In the genomic region with DNA sequence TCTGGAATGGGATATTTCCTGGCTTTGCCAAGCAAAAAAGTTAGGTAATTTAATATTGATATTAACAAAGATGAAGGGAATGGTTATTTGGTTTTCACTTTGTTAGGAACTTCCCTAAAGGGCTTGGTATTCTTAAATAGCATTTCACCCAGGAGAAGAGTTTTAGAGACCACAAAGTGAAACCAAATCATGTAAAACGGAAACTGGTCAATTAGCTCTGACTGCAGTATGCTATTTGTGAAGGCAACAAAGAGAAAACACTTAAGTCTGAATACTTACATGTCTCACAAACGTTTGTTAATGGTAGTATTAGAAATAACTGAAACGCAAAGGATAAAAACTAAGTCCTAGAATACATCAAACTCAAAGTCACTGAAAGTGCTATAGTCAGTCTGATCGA, we compare ENCODE assay signal across 15 cellular contexts. TPM values are rescaled to one million over a fixed set of nuclear protein-coding genes. Genes with fewer than 3 reads are reported as not detected.
A peak's percentile ranks its signal among the peaks of the same experiment; 100 is the strongest.
DNase-seq lines count a peak whose midpoint lies in the region; ATAC-seq lines count a peak whose summit lies in the region.
"Had no signal": no experiment of that assay in that cellular context is flagged by ENCODE, and none has a peak within 500 bp of the region (broad histone marks: within the 10 kb centered on the region; RNA-seq: fewer than 3 reads in every experiment).

No MANE protein-coding gene starts in this region.

- DNase-seq in NCI-H1930 (lab: John Stamatoyannopoulos, UW) = no peak
- no peak for DNase-seq in GF-D8 (lab: John Stamatoyannopoulos, UW)
- DNase-seq in NCI-H345 treated with DMSO at 0.1 percent for 48 hours (lab: John Stamatoyannopoulos, UW; ENCODE audit: unreplicated experiment) = no peak
- DNase-seq in occipital lobe (lab: John Stamatoyannopoulos, UW) = no peak
- DNase-seq: activated CD4-positive, alpha-beta T cell treated with anti-CD3 and anti-CD28 coated beads, Interleukin-2, amount 10 ng/mL, durations not matched to agents 24 days and 14 days; anterior cingulate cortex; DMS53; NCI-H1417; stimulated activated CD4-positive, alpha-beta T cell treated with anti-CD3 and anti-CD28 coated beads, Interleukin-12 subunit alpha, Interleukin-12 subunit beta, amount 100 ng/mL, for 4 hours; stimulated activated naive CD8-positive, alpha-beta T cell treated with anti-CD3 and anti-CD28 coated beads, Interleukin-15, amount 100 ng/mL, for 72 hours had no signal

- peak; percentile 81 for ATAC-seq in GM18502 (IDR thresholded peaks at IDR 0.05; ENCODE audit: poor library complexity, unreplicated experiment)
- peak; percentile 87 for ATAC-seq in GM21423 (IDR thresholded peaks at IDR 0.05; ENCODE audit: unreplicated experiment)
- ATAC-seq in HG03175 (IDR thresholded peaks at IDR 0.05; ENCODE audit: unreplicated experiment) = peak; percentile 52
- ATAC-seq: HCT116; stimulated activated naive CD8-positive, alpha-beta T cell treated with anti-CD3 and anti-CD28 coated beads, Interleukin-15, amount 100 ng/mL, for 72 hours had no signal

- H3K9me3 Mint-ChIP-seq in dendritic cell treated with granulocyte-macrophage colony-stimulating factor and Interleukin-4, amounts not matched to agents 40 ng/mL and 50 ng/mL, for 4 days = no peaks in the 10 kb centered on the region
- H3K9me3 Mint-ChIP-seq: activated CD4-positive, alpha-beta T cell treated with anti-CD3 and anti-CD28 coated beads, Interleukin-2, amount 10 ng/mL, durations not matched to agents 24 days and 14 days; stimulated activated naive CD8-positive, alpha-beta T cell treated with anti-CD3 and anti-CD28 coated beads, Interleukin-15, amount 100 ng/mL, for 72 hours had no signal

- H3K27me3 Mint-ChIP-seq in dendritic cell treated with granulocyte-macrophage colony-stimulating factor and Interleukin-4, amounts not matched to agents 40 ng/mL and 50 ng/mL, for 4 days = no peaks in the 10 kb centered on the region
- H3K27me3 Mint-ChIP-seq: activated CD4-positive, alpha-beta T cell treated with anti-CD3 and anti-CD28 coated beads, Interleukin-2, amount 10 ng/mL, durations not matched to agents 24 days and 14 days; stimulated activated naive CD8-positive, alpha-beta T cell treated with anti-CD3 and anti-CD28 coated beads, Interleukin-15, amount 100 ng/mL, for 72 hours had no signal

- intact Hi-C loops in dendritic cell treated with granulocyte-macrophage colony-stimulating factor and Interleukin-4, amounts not matched to agents 40 ng/mL and 50 ng/mL, for 4 days (cut with micrococcal nuclease) = loop anchor here (5.0 kb wide), 1 partner anchor 1068 kb away; no protein-coding TSS in a partner anchor

- no peaks in the 10 kb centered on the region for H3K36me3 Mint-ChIP-seq in dendritic cell treated with granulocyte-macrophage colony-stimulating factor and Interleukin-4, amounts not matched to agents 40 ng/mL and 50 ng/mL, for 4 days (ENCODE audit: low read depth)

- peaks cover 6% of the 10 kb centered on the region for H3K4me1 Mint-ChIP-seq in dendritic cell treated with granulocyte-macrophage colony-stimulating factor and Interleukin-4, amounts not matched to agents 40 ng/mL and 50 ng/mL, for 4 days (ENCODE audit: low read depth)
- H3K4me1 Mint-ChIP-seq: activated CD4-positive, alpha-beta T cell treated with anti-CD3 and anti-CD28 coated beads, Interleukin-2, amount 10 ng/mL, durations not matched to agents 24 days and 14 days had no signal

- H3K4me3 Mint-ChIP-seq in dendritic cell treated with granulocyte-macrophage colony-stimulating factor and Interleukin-4, amounts not matched to agents 40 ng/mL and 50 ng/mL, for 4 days = peak overlapping the region; percentile 13
- H3K4me3 Mint-ChIP-seq: activated CD4-positive, alpha-beta T cell treated with anti-CD3 and anti-CD28 coated beads, Interleukin-2, amount 10 ng/mL, durations not matched to agents 24 days and 14 days; stimulated activated naive CD8-positive, alpha-beta T cell treated with anti-CD3 and anti-CD28 coated beads, Interleukin-15, amount 100 ng/mL, for 72 hours had no signal

- peak overlapping the region; percentile 55 for H3K27ac Mint-ChIP-seq in dendritic cell treated with granulocyte-macrophage colony-stimulating factor and Interleukin-4, amounts not matched to agents 40 ng/mL and 50 ng/mL, for 4 days
- H3K27ac Mint-ChIP-seq: activated CD4-positive, alpha-beta T cell treated with anti-CD3 and anti-CD28 coated beads, Interleukin-2, amount 10 ng/mL, durations not matched to agents 24 days and 14 days; stimulated activated naive CD8-positive, alpha-beta T cell treated with anti-CD3 and anti-CD28 coated beads, Interleukin-15, amount 100 ng/mL, for 72 hours had no signal

RNA-seq across cellular contexts. Expression of gene SETMAR, which starts 32.4 kb away (rescaled TPM):
- 41.5 TPM for total RNA-seq in occipital lobe
